Comparison of ENCODE assay signal across 1 cellular context in genomic region chr6:138987643-138988468, GRCh38.
TF ChIP-seq lines count a peak whose summit lies in the region.

A gene with protein sequence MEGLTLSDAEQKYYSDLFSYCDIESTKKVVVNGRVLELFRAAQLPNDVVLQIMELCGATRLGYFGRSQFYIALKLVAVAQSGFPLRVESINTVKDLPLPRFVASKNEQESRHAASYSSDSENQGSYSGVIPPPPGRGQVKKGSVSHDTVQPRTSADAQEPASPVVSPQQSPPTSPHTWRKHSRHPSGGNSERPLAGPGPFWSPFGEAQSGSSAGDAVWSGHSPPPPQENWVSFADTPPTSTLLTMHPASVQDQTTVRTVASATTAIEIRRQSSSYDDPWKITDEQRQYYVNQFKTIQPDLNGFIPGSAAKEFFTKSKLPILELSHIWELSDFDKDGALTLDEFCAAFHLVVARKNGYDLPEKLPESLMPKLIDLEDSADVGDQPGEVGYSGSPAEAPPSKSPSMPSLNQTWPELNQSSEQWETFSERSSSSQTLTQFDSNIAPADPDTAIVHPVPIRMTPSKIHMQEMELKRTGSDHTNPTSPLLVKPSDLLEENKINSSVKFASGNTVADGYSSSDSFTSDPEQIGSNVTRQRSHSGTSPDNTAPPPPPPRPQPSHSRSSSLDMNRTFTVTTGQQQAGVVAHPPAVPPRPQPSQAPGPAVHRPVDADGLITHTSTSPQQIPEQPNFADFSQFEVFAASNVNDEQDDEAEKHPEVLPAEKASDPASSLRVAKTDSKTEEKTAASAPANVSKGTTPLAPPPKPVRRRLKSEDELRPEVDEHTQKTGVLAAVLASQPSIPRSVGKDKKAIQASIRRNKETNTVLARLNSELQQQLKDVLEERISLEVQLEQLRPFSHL (minus strand): TSS chr6:138988253. CDS start chr6:138987682, 571 bp downstream.

TF ChIP-seq in HepG2, 621 proteins besides CTCF, POLR2A, EP300 and RAD21 (continued from another document and continues in another):
- TF ChIP-seq ZGPAT (CRISPR knock-in tag; IDR thresholded peaks at IDR 0.05) (peak; percentile 98), YEATS4 (CRISPR knock-in tag; IDR thresholded peaks at IDR 0.05; ENCODE audit: borderline replicate concordance) (peak; percentile 83), NAIF1 (CRISPR knock-in tag; IDR thresholded peaks at IDR 0.05; ENCODE audit: borderline replicate concordance) (peak; percentile 80; the same call in 1 of the 2 replicates), FOXP1 (IDR thresholded peaks at IDR 0.05) (no peak), FOXP1 (CRISPR knock-in tag; IDR thresholded peaks at IDR 0.05) (no peak), ZBTB46 (CRISPR knock-in tag; IDR thresholded peaks at IDR 0.05; ENCODE audit: borderline replicate concordance) (no peak), SMAD3 (CRISPR knock-in tag; IDR thresholded peaks at IDR 0.05) (peak; percentile 93), ZNF589 (CRISPR knock-in tag; conservative IDR thresholded peaks at IDR 0.05) (0 out of 2 replicates have a peak, but pooled peaks have one; percentile 49), BCL6 (CRISPR knock-in tag; IDR thresholded peaks at IDR 0.05) (peak; percentile 78), PPARG (CRISPR knock-in tag; conservative IDR thresholded peaks at IDR 0.05) (peak; percentile 81; the same call in 1 of the 2 replicates), CC2D1A (CRISPR knock-in tag; IDR thresholded peaks at IDR 0.05) (no peak), HNF4G (IDR thresholded peaks at IDR 0.05; ENCODE audit: borderline replicate concordance, low read depth, low read length) (no peak), HNF4G (CRISPR knock-in tag; IDR thresholded peaks at IDR 0.05; ENCODE audit: borderline replicate concordance, low read depth) (no peak), ZSCAN31 (CRISPR knock-in tag; IDR thresholded peaks at IDR 0.05; ENCODE audit: low read depth) (peak; percentile 52; the same call in 1 of the 2 replicates), FUBP1 (CRISPR knock-in tag; IDR thresholded peaks at IDR 0.05; ENCODE audit: borderline replicate concordance) (no peak; the same call in 1 of the 2 replicates), TSC22D2 (CRISPR knock-in tag; IDR thresholded peaks at IDR 0.05; ENCODE audit: borderline replicate concordance) (peak; percentile 68), MLX (CRISPR knock-in tag; IDR thresholded peaks at IDR 0.05) (peak; percentile 31; the same call in 1 of the 2 replicates), ZNF720 (CRISPR knock-in tag; IDR thresholded peaks at IDR 0.05) (no peak), IRX3 (CRISPR knock-in tag; IDR thresholded peaks at IDR 0.05; ENCODE audit: borderline replicate concordance, low read depth) (no peak), ZSCAN25 (CRISPR knock-in tag; IDR thresholded peaks at IDR 0.05) (peak; percentile 45), ZNF878 (CRISPR knock-in tag; IDR thresholded peaks at IDR 0.05) (peak; percentile 73), SPEN (CRISPR knock-in tag; IDR thresholded peaks at IDR 0.05; ENCODE audit: low read depth) (peak; percentile 93), ZNF691 (CRISPR knock-in tag; IDR thresholded peaks at IDR 0.05; ENCODE audit: borderline replicate concordance, low read depth) (0 out of 2 replicates have a peak, but pooled peaks have one; percentile 37), ZNF234 (CRISPR knock-in tag; conservative IDR thresholded peaks at IDR 0.05) (no peak), MTA3 (CRISPR knock-in tag; IDR thresholded peaks at IDR 0.05) (no peak), NPAS2 (CRISPR knock-in tag; IDR thresholded peaks at IDR 0.05; ENCODE audit: borderline replicate concordance) (no peak), FOSL1 (CRISPR knock-in tag; IDR thresholded peaks at IDR 0.05; ENCODE audit: borderline replicate concordance) (no peak), POLR2AphosphoS2 (IDR thresholded peaks at IDR 0.05; ENCODE audit: low read depth, low read length) (no peak), SIX1 (CRISPR knock-in tag; IDR thresholded peaks at IDR 0.05; ENCODE audit: borderline replicate concordance) (no peak), TMF1 (CRISPR knock-in tag; IDR thresholded peaks at IDR 0.05; ENCODE audit: low read depth) (peak; percentile 55), ZFY (CRISPR knock-in tag; IDR thresholded peaks at IDR 0.05) (peak; percentile 95), ETV6 (CRISPR knock-in tag; conservative IDR thresholded peaks at IDR 0.05) (peak; percentile 87), RNF2 (conservative IDR thresholded peaks at IDR 0.05; ENCODE audit: low read depth) (peak; percentile 42; the same call in 1 of the 2 replicates), NKX3-1 (CRISPR knock-in tag; IDR thresholded peaks at IDR 0.05) (no peak), ZNF552 (CRISPR knock-in tag; IDR thresholded peaks at IDR 0.05; ENCODE audit: borderline replicate concordance) (peak; percentile 51; the same call in 1 of the 2 replicates), FOSL2 (CRISPR knock-in tag; IDR thresholded peaks at IDR 0.05) (peak; percentile 61), ZNF709 (CRISPR knock-in tag; IDR thresholded peaks at IDR 0.05) (peak; percentile 63; the same call in 1 of the 2 replicates), ZSCAN21 (CRISPR knock-in tag; IDR thresholded peaks at IDR 0.05; ENCODE audit: borderline replicate concordance) (peak; percentile 84), ZNF616 (CRISPR knock-in tag; IDR thresholded peaks at IDR 0.05; ENCODE audit: low read depth) (no peak), TP53 (CRISPR knock-in tag; conservative IDR thresholded peaks at IDR 0.05) (0 out of 2 replicates have a peak, but pooled peaks have one; percentile 35), JUNB (CRISPR knock-in tag; IDR thresholded peaks at IDR 0.05; ENCODE audit: borderline replicate concordance) (no peak)
- TF ChIP-seq, protein P1, sequence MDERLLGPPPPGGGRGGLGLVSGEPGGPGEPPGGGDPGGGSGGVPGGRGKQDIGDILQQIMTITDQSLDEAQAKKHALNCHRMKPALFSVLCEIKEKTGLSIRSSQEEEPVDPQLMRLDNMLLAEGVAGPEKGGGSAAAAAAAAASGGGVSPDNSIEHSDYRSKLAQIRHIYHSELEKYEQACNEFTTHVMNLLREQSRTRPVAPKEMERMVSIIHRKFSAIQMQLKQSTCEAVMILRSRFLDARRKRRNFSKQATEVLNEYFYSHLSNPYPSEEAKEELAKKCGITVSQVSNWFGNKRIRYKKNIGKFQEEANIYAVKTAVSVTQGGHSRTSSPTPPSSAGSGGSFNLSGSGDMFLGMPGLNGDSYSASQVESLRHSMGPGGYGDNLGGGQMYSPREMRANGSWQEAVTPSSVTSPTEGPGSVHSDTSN (CRISPR knock-in tag; IDR thresholded peaks at IDR 0.05): 0 out of 2 replicates have a peak, but pooled peaks have one; percentile 13
- TF ChIP-seq, protein P2, sequence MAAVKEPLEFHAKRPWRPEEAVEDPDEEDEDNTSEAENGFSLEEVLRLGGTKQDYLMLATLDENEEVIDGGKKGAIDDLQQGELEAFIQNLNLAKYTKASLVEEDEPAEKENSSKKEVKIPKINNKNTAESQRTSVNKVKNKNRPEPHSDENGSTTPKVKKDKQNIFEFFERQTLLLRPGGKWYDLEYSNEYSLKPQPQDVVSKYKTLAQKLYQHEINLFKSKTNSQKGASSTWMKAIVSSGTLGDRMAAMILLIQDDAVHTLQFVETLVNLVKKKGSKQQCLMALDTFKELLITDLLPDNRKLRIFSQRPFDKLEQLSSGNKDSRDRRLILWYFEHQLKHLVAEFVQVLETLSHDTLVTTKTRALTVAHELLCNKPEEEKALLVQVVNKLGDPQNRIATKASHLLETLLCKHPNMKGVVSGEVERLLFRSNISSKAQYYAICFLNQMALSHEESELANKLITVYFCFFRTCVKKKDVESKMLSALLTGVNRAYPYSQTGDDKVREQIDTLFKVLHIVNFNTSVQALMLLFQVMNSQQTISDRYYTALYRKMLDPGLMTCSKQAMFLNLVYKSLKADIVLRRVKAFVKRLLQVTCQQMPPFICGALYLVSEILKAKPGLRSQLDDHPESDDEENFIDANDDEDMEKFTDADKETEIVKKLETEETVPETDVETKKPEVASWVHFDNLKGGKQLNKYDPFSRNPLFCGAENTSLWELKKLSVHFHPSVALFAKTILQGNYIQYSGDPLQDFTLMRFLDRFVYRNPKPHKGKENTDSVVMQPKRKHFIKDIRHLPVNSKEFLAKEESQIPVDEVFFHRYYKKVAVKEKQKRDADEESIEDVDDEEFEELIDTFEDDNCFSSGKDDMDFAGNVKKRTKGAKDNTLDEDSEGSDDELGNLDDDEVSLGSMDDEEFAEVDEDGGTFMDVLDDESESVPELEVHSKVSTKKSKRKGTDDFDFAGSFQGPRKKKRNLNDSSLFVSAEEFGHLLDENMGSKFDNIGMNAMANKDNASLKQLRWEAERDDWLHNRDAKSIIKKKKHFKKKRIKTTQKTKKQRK (IDR thresholded peaks at IDR 0.05; ENCODE audit: low read length): no peak
- TF ChIP-seq, protein P3, sequence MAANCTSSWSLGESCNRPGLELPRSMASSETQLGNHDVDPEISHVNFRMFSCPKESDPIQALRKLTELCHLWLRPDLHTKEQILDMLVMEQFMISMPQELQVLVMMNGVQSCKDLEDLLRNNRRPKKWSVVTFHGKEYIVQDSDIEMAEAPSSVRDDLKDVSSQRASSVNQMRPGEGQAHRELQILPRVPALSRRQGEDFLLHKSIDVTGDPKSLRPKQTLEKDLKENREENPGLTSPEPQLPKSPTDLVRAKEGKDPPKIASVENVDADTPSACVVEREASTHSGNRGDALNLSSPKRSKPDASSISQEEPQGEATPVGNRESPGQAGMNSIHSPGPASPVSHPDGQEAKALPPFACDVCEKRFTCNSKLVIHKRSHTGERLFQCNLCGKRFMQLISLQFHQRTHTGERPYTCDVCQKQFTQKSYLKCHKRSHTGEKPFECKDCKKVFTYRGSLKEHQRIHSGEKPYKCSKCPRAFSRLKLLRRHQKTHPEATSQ (CRISPR knock-in tag; IDR thresholded peaks at IDR 0.05; ENCODE audit: borderline replicate concordance): 0 out of 2 replicates have a peak, but pooled peaks have one; percentile 18
- TF ChIP-seq, protein P4, sequence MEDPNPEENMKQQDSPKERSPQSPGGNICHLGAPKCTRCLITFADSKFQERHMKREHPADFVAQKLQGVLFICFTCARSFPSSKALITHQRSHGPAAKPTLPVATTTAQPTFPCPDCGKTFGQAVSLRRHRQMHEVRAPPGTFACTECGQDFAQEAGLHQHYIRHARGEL (CRISPR knock-in tag; IDR thresholded peaks at IDR 0.05): peak; percentile 68; the same call in 1 of the 2 replicates
- TF ChIP-seq, protein P5, sequence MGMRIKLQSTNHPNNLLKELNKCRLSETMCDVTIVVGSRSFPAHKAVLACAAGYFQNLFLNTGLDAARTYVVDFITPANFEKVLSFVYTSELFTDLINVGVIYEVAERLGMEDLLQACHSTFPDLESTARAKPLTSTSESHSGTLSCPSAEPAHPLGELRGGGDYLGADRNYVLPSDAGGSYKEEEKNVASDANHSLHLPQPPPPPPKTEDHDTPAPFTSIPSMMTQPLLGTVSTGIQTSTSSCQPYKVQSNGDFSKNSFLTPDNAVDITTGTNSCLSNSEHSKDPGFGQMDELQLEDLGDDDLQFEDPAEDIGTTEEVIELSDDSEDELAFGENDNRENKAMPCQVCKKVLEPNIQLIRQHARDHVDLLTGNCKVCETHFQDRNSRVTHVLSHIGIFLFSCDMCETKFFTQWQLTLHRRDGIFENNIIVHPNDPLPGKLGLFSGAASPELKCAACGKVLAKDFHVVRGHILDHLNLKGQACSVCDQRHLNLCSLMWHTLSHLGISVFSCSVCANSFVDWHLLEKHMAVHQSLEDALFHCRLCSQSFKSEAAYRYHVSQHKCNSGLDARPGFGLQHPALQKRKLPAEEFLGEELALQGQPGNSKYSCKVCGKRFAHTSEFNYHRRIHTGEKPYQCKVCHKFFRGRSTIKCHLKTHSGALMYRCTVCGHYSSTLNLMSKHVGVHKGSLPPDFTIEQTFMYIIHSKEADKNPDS (CRISPR knock-in tag; IDR thresholded peaks at IDR 0.05): no peak; the same call in 1 of the 2 replicates
